Comparison of ENCODE assay signal across 10 cellular contexts in the genomic region with DNA sequence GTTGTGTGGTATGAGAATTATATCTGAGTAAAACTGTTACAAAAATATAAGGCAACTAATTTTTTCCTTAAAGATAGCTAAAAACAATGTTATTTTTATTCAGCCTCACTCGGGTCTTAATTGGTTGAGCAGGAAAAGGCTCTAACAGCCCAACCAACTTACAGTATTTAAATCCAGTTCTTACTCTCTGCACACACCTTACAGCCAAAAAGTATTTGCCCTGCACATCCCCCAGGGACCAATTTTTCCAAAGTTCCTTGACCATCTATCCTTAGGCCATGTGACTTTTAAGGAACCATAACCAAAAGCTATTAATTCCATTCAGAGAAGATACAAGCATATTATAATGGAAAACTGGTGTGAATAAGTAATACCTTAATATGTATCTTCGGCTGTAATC. TPM values are rescaled to one million over a fixed set of nuclear protein-coding genes. Genes with fewer than 3 reads are reported as not detected.
DNase-seq lines count a peak whose midpoint lies in the region; ATAC-seq and TF ChIP-seq lines count a peak whose summit lies in the region.
"Had no signal": no experiment of that assay in that cellular context is flagged by ENCODE, and none has a peak within 500 bp of the region (broad histone marks: within the 10 kb centered on the region; RNA-seq: fewer than 3 reads in every experiment).

No MANE protein-coding gene starts in this region.

- H3K4me1 ChIP-seq in SK-N-SH (ENCODE audit: control insufficient read depth in 1 of 2, insufficient read depth in 2 of 2, low read depth in 1 of 2, low read length in 1 of 2): peaks cover 5 to 8% of the 10 kb centered on the region in 2 experiments; a peak in 3 of 4 replicates
- H3K4me1 ChIP-seq in liver (ENCODE audit: control insufficient read depth in 4 of 4, insufficient read depth in 4 of 4, low read length in 3 of 4): peaks cover 3 to 29% (median 9%) of the 10 kb centered on the region in 4 donors
- peaks cover 22 to 28% (median 26%) of the 10 kb centered on the region in 4 donors for H3K4me1 ChIP-seq in upper lobe of left lung

- H2AFZ ChIP-seq in SK-N-SH (ENCODE audit: low read depth): no peak overlapping the region

- no peak for TF ChIP-seq POLR2A in upper lobe of left lung (IDR thresholded peaks at IDR 0.05)

- H3K4me2 ChIP-seq in SK-N-SH: peak overlapping the region; percentile 83

- H3K9me3 ChIP-seq in SK-N-SH: no peaks in the 10 kb centered on the region
- no peaks in the 10 kb centered on the region for H3K9me3 ChIP-seq in liver (ENCODE audit: control insufficient read depth in 4 of 4, low read length in 3 of 4)
- no peaks in the 10 kb centered on the region for H3K9me3 ChIP-seq in upper lobe of left lung

- H3K27me3 ChIP-seq in SK-N-SH (ENCODE audit: insufficient read depth) (no peaks in the 10 kb centered on the region), liver (ENCODE audit: control insufficient read depth in 4 of 4, insufficient read depth in 4 of 4, low read length in 3 of 4) (no peaks in the 10 kb centered on the region), upper lobe of left lung (no peaks in the 10 kb centered on the region)

- H3K36me3 ChIP-seq in SK-N-SH (replicated peaks in 1 of 2; ENCODE audit: control insufficient read depth in 1 of 2, insufficient read depth in 2 of 2, low read length in 1 of 2) (peaks cover 27 to 36% of the 10 kb centered on the region in 2 experiments), liver (ENCODE audit: control insufficient read depth in 4 of 4, insufficient read depth in 3 of 4, low read depth in 1 of 4, low read length in 3 of 4) (peaks cover 0 to 8% (median 2%) of the 10 kb centered on the region in 4 donors), upper lobe of left lung (peaks cover 0 to 27% (median 6%) of the 10 kb centered on the region in 4 donors)

- peaks cover 11% of the 10 kb centered on the region; the same call in 1 of the 2 replicates for H4K20me1 ChIP-seq in SK-N-SH (ENCODE audit: insufficient read depth)

- POLR2A ChIA-PET in SK-N-SH (lab: Yijun Ruan, JAX): interaction anchor here (1.5 to 1.9 kb wide), 3 partner anchors 14 to 470 kb away, joined by 3 to 11 read pairs (median 5); a partner anchor contains a TSS

- TF ChIP-seq CTCF in SK-N-SH (IDR thresholded peaks at IDR 0.05): no peak
- no peak for TF ChIP-seq CTCF in astrocyte of the spinal cord (IDR thresholded peaks at IDR 0.05; ENCODE audit: low read depth, low read length)
- no peak for TF ChIP-seq CTCF in liver (IDR thresholded peaks at IDR 0.05; ENCODE audit: low read depth, low read length, missing input control)
- TF ChIP-seq CTCF in upper lobe of left lung (IDR thresholded peaks at IDR 0.05): no peak

- peak overlapping the region; percentile 96 to 98; a peak in 3 of 4 replicates for H3K27ac ChIP-seq in SK-N-SH (ENCODE audit: low read depth in 2 of 2, low read length in 1 of 2)
- H3K27ac ChIP-seq in liver (ENCODE audit: low read depth in 1 of 2, low read length in 2 of 2): peak overlapping the region; percentile 97 to 100
- peak overlapping the region; percentile 96 to 99 (median 98) for H3K27ac ChIP-seq in upper lobe of left lung

- CTCF ChIA-PET in SK-N-SH (lab: Yijun Ruan, JAX): interaction anchor here (0.6 to 1.7 kb wide), 4 partner anchors 12 to 103 kb away, joined by 3 to 5 read pairs (median 4); no protein-coding TSS in a partner anchor

- in situ Hi-C loops in astrocyte of the spinal cord (cut with HindIII; ENCODE audit: low sequenced_read_pairs): no loop called here

- no peaks in the 10 kb centered on the region for H3K9me2 ChIP-seq in SK-N-SH

- peak overlapping the region; percentile 87 for H3K9ac ChIP-seq in SK-N-SH
- H3K9ac ChIP-seq in liver (ENCODE audit: low read depth in 1 of 2, low read length in 2 of 2): peak overlapping the region; percentile 95 to 99

- no peak for DNase-seq in SK-N-SH
- DNase-seq in astrocyte of the spinal cord (ENCODE audit: low read depth, low spot score): peak; percentile 37
- DNase-seq in upper lobe of left lung: no peak
- no peak for DNase-seq in activated CD4-positive, alpha-beta T cell treated with anti-CD3 and anti-CD28 coated beads for 1 hour
- DNase-seq in glomerular visceral epithelial cell (ENCODE audit: extremely low spot score): no peak
- DNase-seq: activated naive CD8-positive, alpha-beta T cell treated with anti-CD3 and anti-CD28 coated beads, Interleukin-2, amount 10 ng/mL, durations not matched to agents 7 days and 5 days; NCI-H510A had no signal

- WGBS in SK-N-SH (ENCODE audit: low lambda C conversion rate): 3% methylated on average over 2 of the region's 2 CpGs
- WGBS in liver: 4% methylated on average over 2 of the region's 2 CpGs
- 0 to 2% methylated on average over 2 of the region's 2 CpGs for WGBS in upper lobe of left lung, 2 donors

- TF ChIP-seq EP300 in SK-N-SH (IDR thresholded peaks at IDR 0.05; ENCODE audit: borderline replicate concordance in 1 of 2, low read depth in 1 of 2, low read length in 1 of 2) (no peak), upper lobe of left lung (IDR thresholded peaks at IDR 0.05) (no peak)

- peaks cover 83% of the 10 kb centered on the region for H3K79me2 ChIP-seq in SK-N-SH (ENCODE audit: insufficient read depth)

- ATAC-seq in SK-N-SH treated with all-trans-retinoic acid at 6 μM for 48 hours (no peak), upper lobe of left lung (ENCODE audit: low FRiP score in 2 of 2) (no peak), GM19023 (IDR thresholded peaks at IDR 0.05; ENCODE audit: unreplicated experiment) (no peak)

- peaks cover 40% of the 10 kb centered on the region for H3F3A ChIP-seq in SK-N-SH (replicated peaks; ENCODE audit: insufficient read depth)

- no peak for TF ChIP-seq RAD21 in SK-N-SH (IDR thresholded peaks at IDR 0.05; ENCODE audit: low read length)
- TF ChIP-seq RAD21 in liver (IDR thresholded peaks at IDR 0.05): no peak

- H3K4me3 ChIP-seq in SK-N-SH (ENCODE audit: low read depth in 2 of 2, low read length in 1 of 2): peak overlapping the region; percentile 81 to 97
- peak overlapping the region; percentile 92 for H3K4me3 ChIP-seq in astrocyte of the spinal cord (ENCODE audit: low read depth, low read length)
- peak overlapping the region; percentile 68 to 99 (median 81) for H3K4me3 ChIP-seq in liver (ENCODE audit: low read depth in 1 of 3, low read length in 3 of 3)
- H3K4me3 ChIP-seq in upper lobe of left lung: peak overlapping the region; percentile 54 to 83 (median 67)

TF ChIP-seq in SK-N-SH, 30 proteins besides CTCF, POLR2A, EP300 and RAD21:
- TF ChIP-seq TCF12 (IDR thresholded peaks at IDR 0.05): no peak
- TF ChIP-seq, protein P1, sequence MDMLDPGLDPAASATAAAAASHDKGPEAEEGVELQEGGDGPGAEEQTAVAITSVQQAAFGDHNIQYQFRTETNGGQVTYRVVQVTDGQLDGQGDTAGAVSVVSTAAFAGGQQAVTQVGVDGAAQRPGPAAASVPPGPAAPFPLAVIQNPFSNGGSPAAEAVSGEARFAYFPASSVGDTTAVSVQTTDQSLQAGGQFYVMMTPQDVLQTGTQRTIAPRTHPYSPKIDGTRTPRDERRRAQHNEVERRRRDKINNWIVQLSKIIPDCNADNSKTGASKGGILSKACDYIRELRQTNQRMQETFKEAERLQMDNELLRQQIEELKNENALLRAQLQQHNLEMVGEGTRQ (IDR thresholded peaks at IDR 0.05; ENCODE audit: borderline replicate concordance, low read depth, low read length): no peak
- TF ChIP-seq TAF1 (IDR thresholded peaks at IDR 0.05; ENCODE audit: borderline replicate concordance, low read depth, low read length): no peak

TF ChIP-seq in SK-N-SH treated with all-trans-retinoic acid at 6 μM for 48 hours, 23 proteins besides CTCF, POLR2A, EP300 and RAD21 (continues in another document):
- TF ChIP-seq, protein P2, sequence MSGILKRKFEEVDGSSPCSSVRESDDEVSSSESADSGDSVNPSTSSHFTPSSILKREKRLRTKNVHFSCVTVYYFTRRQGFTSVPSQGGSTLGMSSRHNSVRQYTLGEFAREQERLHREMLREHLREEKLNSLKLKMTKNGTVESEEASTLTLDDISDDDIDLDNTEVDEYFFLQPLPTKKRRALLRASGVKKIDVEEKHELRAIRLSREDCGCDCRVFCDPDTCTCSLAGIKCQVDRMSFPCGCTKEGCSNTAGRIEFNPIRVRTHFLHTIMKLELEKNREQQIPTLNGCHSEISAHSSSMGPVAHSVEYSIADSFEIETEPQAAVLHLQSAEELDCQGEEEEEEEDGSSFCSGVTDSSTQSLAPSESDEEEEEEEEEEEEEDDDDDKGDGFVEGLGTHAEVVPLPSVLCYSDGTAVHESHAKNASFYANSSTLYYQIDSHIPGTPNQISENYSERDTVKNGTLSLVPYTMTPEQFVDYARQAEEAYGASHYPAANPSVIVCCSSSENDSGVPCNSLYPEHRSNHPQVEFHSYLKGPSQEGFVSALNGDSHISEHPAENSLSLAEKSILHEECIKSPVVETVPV (CRISPR knock-in tag; IDR thresholded peaks at IDR 0.05): no peak
- TF ChIP-seq TCF4 (CRISPR knock-in tag; IDR thresholded peaks at IDR 0.05; ENCODE audit: borderline replicate concordance) (no peak), ISL1 (CRISPR knock-in tag; IDR thresholded peaks at IDR 0.05) (no peak)

TF ChIP-seq in liver, 16 proteins besides CTCF, POLR2A, EP300 and RAD21:
- no peak for TF ChIP-seq TAF1 (conservative IDR thresholded peaks at IDR 0.05)
- no peak for TF ChIP-seq RXRA (IDR thresholded peaks at IDR 0.05)
- no peak for TF ChIP-seq HNF4G (IDR thresholded peaks at IDR 0.05)
- TF ChIP-seq, protein P3, sequence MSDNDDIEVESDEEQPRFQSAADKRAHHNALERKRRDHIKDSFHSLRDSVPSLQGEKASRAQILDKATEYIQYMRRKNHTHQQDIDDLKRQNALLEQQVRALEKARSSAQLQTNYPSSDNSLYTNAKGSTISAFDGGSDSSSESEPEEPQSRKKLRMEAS (IDR thresholded peaks at IDR 0.05): no peak
- no peak for TF ChIP-seq YY1 (IDR thresholded peaks at IDR 0.05)
TF ChIP-seq in liver: peak in this region for 0.

RNA-seq across cellular contexts. Expression of a gene that starts 1.2 kb away (rescaled TPM):
- polyA plus RNA-seq in SK-N-SH (2012; rRNA removed) (1.5 and 1.6 TPM in 2 replicates), liver (1 to 10 TPM; 1.1 to 1.6 TPM)
- polyA plus RNA-seq in SK-N-SH (2012; cell fraction: cytosol; rRNA removed): 1.5 and 1.7 TPM in 2 replicates
- polyA plus RNA-seq in SK-N-SH (2012; cell fraction: nucleus; rRNA removed): 1.2 and 3.7 TPM in 2 replicates
- total RNA-seq in liver (1 to 10 TPM; 5.3 to 5.9 TPM), upper lobe of left lung (1 to 10 TPM; 2.0 to 4.5 (median 3.1) TPM)

RNA-seq across cellular contexts. Expression of a gene that starts 8.4 kb away (rescaled TPM):
- polyA plus RNA-seq in SK-N-SH (2012; rRNA removed) (147 and 191 TPM in 2 replicates), liver (10 to 100 TPM; 87.9 to 89.9 TPM)
- 141 and 148 TPM in 2 replicates for polyA plus RNA-seq in SK-N-SH (2012; cell fraction: cytosol; rRNA removed)
- polyA plus RNA-seq in SK-N-SH (2012; cell fraction: nucleus; rRNA removed): 118 and 233 TPM in 2 replicates
- total RNA-seq in liver (100 to 1,000 TPM in 1 of 2 donors, 10 to 100 TPM in 1; 79.9 to 204 TPM), upper lobe of left lung (100 to 1,000 TPM; 128 to 230 (median 160) TPM)
